Comparison of ENCODE assay signal across 8 cellular contexts in the genomic region with DNA sequence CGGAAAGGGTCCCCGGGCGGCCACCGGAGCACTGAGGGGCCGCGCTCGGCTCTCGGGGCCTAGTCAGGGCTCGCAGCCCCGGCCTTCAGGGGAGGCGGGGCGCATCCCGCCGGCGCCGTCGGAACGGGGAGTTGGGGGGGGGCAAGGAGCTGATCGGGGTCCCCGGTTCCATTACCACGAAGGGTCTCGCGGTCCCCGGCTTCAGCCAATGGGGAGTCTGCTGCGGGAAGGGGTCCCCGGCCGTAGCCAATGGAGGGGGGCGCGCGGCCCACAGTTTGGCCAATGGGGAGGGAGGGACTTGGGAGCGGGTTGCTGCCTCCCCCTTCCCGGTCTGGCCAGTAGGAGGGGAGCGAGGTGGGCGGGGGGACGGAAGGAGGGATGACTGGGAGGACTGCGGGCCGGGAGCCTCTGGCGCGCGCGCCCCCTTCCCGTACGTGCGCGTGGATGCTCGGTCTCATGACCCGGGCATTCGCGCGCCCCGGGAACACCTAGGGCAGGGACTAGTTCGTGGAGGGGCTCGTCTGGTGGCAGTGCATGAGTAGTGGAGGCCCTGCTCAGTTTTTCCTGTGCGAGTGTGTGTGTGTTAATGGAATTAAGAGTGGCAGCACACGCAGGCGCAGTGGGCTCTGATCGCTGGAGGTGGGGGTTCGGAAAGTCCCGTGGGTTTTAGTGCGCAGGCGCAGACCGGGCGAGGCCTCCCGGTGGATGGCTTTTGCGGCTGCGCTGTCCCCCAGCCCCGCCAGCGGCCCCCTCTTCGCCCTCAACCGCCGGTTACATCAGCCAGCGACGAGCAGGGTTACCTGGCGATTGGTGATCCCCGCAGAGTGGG. TPM values are rescaled to one million over a fixed set of nuclear protein-coding genes. Genes with fewer than 3 reads are reported as not detected.
DNase-seq lines count a peak whose midpoint lies in the region; ATAC-seq and TF ChIP-seq lines count a peak whose summit lies in the region.

No MANE protein-coding gene starts in this region.

- peaks cover 54% of the 10 kb centered on the region for H3K36me3 ChIP-seq in DND-41 (ENCODE audit: insufficient read depth, low read length)
- peaks cover 56% of the 10 kb centered on the region for H3K36me3 ChIP-seq in KOPT-K1 (ENCODE audit: insufficient read depth, low read length)
- peaks cover 38% of the 10 kb centered on the region for H3K36me3 ChIP-seq in Panc1 (ENCODE audit: control insufficient read depth, insufficient read depth, low read length)
- peaks cover 24 to 46% (median 40%) of the 10 kb centered on the region in 4 donors for H3K36me3 ChIP-seq in esophagus muscularis mucosa

- H3K79me2 ChIP-seq in DND-41 (ENCODE audit: insufficient read depth, low read length): peaks cover 67% of the 10 kb centered on the region

- POLR2A ChIA-PET in Panc1 (lab: Charles Lee): no interaction called here

- H3K27me3 ChIP-seq in DND-41 (ENCODE audit: insufficient read depth, low read length, poor library complexity) (no peaks in the 10 kb centered on the region), Panc1 (ENCODE audit: control insufficient read depth, insufficient read depth, low read length) (no peaks in the 10 kb centered on the region), esophagus muscularis mucosa (no peaks in the 10 kb centered on the region)

- H4K20me1 ChIP-seq in DND-41 (ENCODE audit: insufficient read depth, low read length): peaks cover 48% of the 10 kb centered on the region

- peak overlapping the region; percentile 73 for H2AFZ ChIP-seq in DND-41 (ENCODE audit: low read depth, low read length)

- no peaks in the 10 kb centered on the region for H3K27me3 Mint-ChIP-seq in activated T-cell treated with anti-CD3 and anti-CD28 coated beads, Interleukin-2, amount 50 U/mL, for 72 hours (ENCODE audit: low read depth)

- TF ChIP-seq POLR2A in esophagus muscularis mucosa (IDR thresholded peaks at IDR 0.05; ENCODE audit: low read depth): peak; percentile 42

- peak overlapping the region; percentile 91 to 94 for H3K4me3 Mint-ChIP-seq in activated T-cell treated with anti-CD3 and anti-CD28 coated beads, Interleukin-2, amount 50 U/mL, for 72 hours

- H3K4me1 ChIP-seq in DND-41 (ENCODE audit: insufficient read depth, low read length): peaks cover 35% of the 10 kb centered on the region
- H3K4me1 ChIP-seq in Panc1 (ENCODE audit: control insufficient read depth, insufficient read depth, low read length): peaks cover 26% of the 10 kb centered on the region
- H3K4me1 ChIP-seq in esophagus muscularis mucosa: peaks cover 23 to 42% (median 30%) of the 10 kb centered on the region in 4 donors

- CTCF ChIA-PET in Panc1 (lab: Charles Lee): no interaction called here

- TF ChIP-seq EP300 in esophagus muscularis mucosa (IDR thresholded peaks at IDR 0.05): no peak

- peak overlapping the region; percentile 100 for H3K9ac ChIP-seq in DND-41 (ENCODE audit: low read depth, low read length)

- ATAC-seq in DND-41 (ENCODE audit: insufficient read depth, low read depth) (peak; percentile 81), GM21825 (IDR thresholded peaks at IDR 0.05; ENCODE audit: unreplicated experiment) (peak; percentile 55), Panc1 (peak; percentile 86)
- peak; percentile 67 to 72 for ATAC-seq in activated T-cell treated with anti-CD3 and anti-CD28 coated beads, Interleukin-2, amount 50 U/mL, for 72 hours (replicated peaks in 1 of 2)

- H3K9me3 ChIP-seq in DND-41 (ENCODE audit: insufficient read depth, low read length, severe bottlenecking): no peaks in the 10 kb centered on the region
- H3K9me3 ChIP-seq in KOPT-K1 (ENCODE audit: insufficient read depth, low read length, poor library complexity, severe bottlenecking): no peaks in the 10 kb centered on the region
- H3K9me3 ChIP-seq in Panc1 (ENCODE audit: control insufficient read depth, insufficient read depth, low read depth, low read length): no peaks in the 10 kb centered on the region
- H3K9me3 ChIP-seq in esophagus muscularis mucosa: peaks cover 0 to 3% (median 0%) of the 10 kb centered on the region in 4 donors

- H3K36me3 Mint-ChIP-seq in activated T-cell treated with anti-CD3 and anti-CD28 coated beads, Interleukin-2, amount 50 U/mL, for 72 hours (ENCODE audit: insufficient read depth in 2 of 2): peaks cover 25 to 49% of the 10 kb centered on the region in 2 donors

- peaks cover 59% of the 10 kb centered on the region for H3K4me1 Mint-ChIP-seq in activated T-cell treated with anti-CD3 and anti-CD28 coated beads, Interleukin-2, amount 50 U/mL, for 72 hours (ENCODE audit: low read depth)

- in situ Hi-C loops in Panc1 (cut with HindIII; ENCODE audit: low pct_unique_long_range_greater_than_20kb, low sequenced_read_pairs): no loop called here

- H3K4me2 ChIP-seq in DND-41 (ENCODE audit: insufficient read depth, low read length): peak overlapping the region; percentile 84

- BruUV-seq in Panc1 (replicated peaks; lab: Mats Ljungman, UMichigan): no TSS peak

- peak; percentile 23 for TF ChIP-seq CTCF in DND-41 (IDR thresholded peaks at IDR 0.05; ENCODE audit: borderline replicate concordance, extremely low read depth, low read length, poor library complexity, severe bottlenecking)
- TF ChIP-seq CTCF in Panc1 (IDR thresholded peaks at IDR 0.05): no peak
- peak; percentile 24 to 38 (median 28) for TF ChIP-seq CTCF in esophagus muscularis mucosa (IDR thresholded peaks at IDR 0.05)

- WGBS in esophagus muscularis mucosa: 0% methylated on average over 52 of the region's 75 CpGs

- H3K27ac Mint-ChIP-seq in activated T-cell treated with anti-CD3 and anti-CD28 coated beads, Interleukin-2, amount 50 U/mL, for 72 hours: peak overlapping the region; percentile 98

- DNase-seq in DND-41: peak; percentile 99
- DNase-seq in Panc1 (ENCODE audit: low read depth, low spot score): peak; percentile 76
- peak; percentile 97 to 98 for DNase-seq in activated T-cell treated with anti-CD3 and anti-CD28 coated beads, Interleukin-2, amount 50 U/mL, for 72 hours
- peak; percentile 99 for DNase-seq in esophagus muscularis mucosa (ENCODE audit: extremely low spot score)
- DNase-seq in myocyte (ENCODE audit: low read depth): peak; percentile 98
- DNase-seq in stimulated activated CD8-positive, alpha-beta memory T cell treated with anti-CD3 and anti-CD28 coated beads, Interleukin-7, amount 100 ng/mL, for 24 hours (ENCODE audit: low read depth): peak; percentile 91

- H3K9me3 Mint-ChIP-seq in activated T-cell treated with anti-CD3 and anti-CD28 coated beads, Interleukin-2, amount 50 U/mL, for 72 hours: no peaks in the 10 kb centered on the region

- intact Hi-C loops in Panc1 (cut with micrococcal nuclease; ENCODE audit: unreplicated experiment): no loop called here
- intact Hi-C loops in esophagus muscularis mucosa (cut with DNase I): loop anchor here (5.0 kb wide), 2 partner anchors 38 to 123 kb away; a partner anchor contains a TSS

- H3K4me3 ChIP-seq in DND-41 (ENCODE audit: low read depth in 1 of 2, low read length in 2 of 2): peak overlapping the region; percentile 81 to 84
- H3K4me3 ChIP-seq in Panc1 (ENCODE audit: low read depth in 2 of 2, low read length in 2 of 2): peak overlapping the region; percentile 73 to 77
- H3K4me3 ChIP-seq in esophagus muscularis mucosa: peak overlapping the region; percentile 94 to 100 (median 99)

- H3K27ac ChIP-seq in DND-41 (ENCODE audit: low read length) (peak overlapping the region; percentile 98), KOPT-K1 (ENCODE audit: low read depth, low read length, poor library complexity, severe bottlenecking) (peak overlapping the region; percentile 100), Panc1 (ENCODE audit: low read length) (peak overlapping the region; percentile 93), esophagus muscularis mucosa (replicated peaks in 1 of 4) (peak overlapping the region; percentile 99 to 100 (median 100))

RNA-seq across cellular contexts. Expression of a gene that starts 1.1 kb away (rescaled TPM):
- total RNA-seq in Panc1 (2021; ENCODE audit: unreplicated experiment) (270 TPM), esophagus muscularis mucosa (10 to 100 TPM; 43.4 to 73.9 (median 52.6) TPM), myocyte (55.4 and 70.0 TPM in 2 replicates)
- polyA plus RNA-seq in Panc1 (2012; ENCODE audit: insufficient read length): 314 TPM
- 100 to 1,000 TPM; 456 to 594 TPM for total RNA-seq in activated T-cell treated with anti-CD3 and anti-CD28 coated beads, Interleukin-2, amount 50 U/mL, for 72 hours
- 101 TPM for polyA plus RNA-seq in myocyte (2012)

RNA-seq across cellular contexts. Expression of a gene that starts 22.2 kb away (rescaled TPM):
- total RNA-seq in Panc1 (2021; ENCODE audit: unreplicated experiment): 231 TPM
- 389 TPM for polyA plus RNA-seq in Panc1 (2012; ENCODE audit: insufficient read length)
- total RNA-seq in activated T-cell treated with anti-CD3 and anti-CD28 coated beads, Interleukin-2, amount 50 U/mL, for 72 hours: 100 to 1,000 TPM; 172 to 220 TPM
- 100 to 1,000 TPM in 1 of 4 donors, 10 to 100 TPM in 3; 63.1 to 106 (median 82.8) TPM for total RNA-seq in esophagus muscularis mucosa
- total RNA-seq in myocyte: 144 and 154 TPM in 2 replicates
- 157 TPM for polyA plus RNA-seq in myocyte (2012)

RNA-seq across cellular contexts. Expression of a gene that starts 39.7 kb away (rescaled TPM):
- total RNA-seq in Panc1 (2021; ENCODE audit: unreplicated experiment) (66.2 TPM), esophagus muscularis mucosa (10 to 100 TPM; 27.0 to 48.4 (median 34.7) TPM), myocyte (33.8 and 36.3 TPM in 2 replicates)
- 84.0 TPM for polyA plus RNA-seq in Panc1 (2012; ENCODE audit: insufficient read length)
- 10 to 100 TPM; 46.7 to 48.1 TPM for total RNA-seq in activated T-cell treated with anti-CD3 and anti-CD28 coated beads, Interleukin-2, amount 50 U/mL, for 72 hours
- polyA plus RNA-seq in myocyte (2012): 39.5 TPM

RNA-seq across cellular contexts. Expression of a gene that starts 54.4 kb away (rescaled TPM):
- total RNA-seq in Panc1 (2021; ENCODE audit: unreplicated experiment): 2.9 TPM
- polyA plus RNA-seq in Panc1 (2012; ENCODE audit: insufficient read length): 2.7 TPM
- 1 to 10 TPM; 6.1 to 8.4 TPM for total RNA-seq in activated T-cell treated with anti-CD3 and anti-CD28 coated beads, Interleukin-2, amount 50 U/mL, for 72 hours
- under 1 TPM in 1 of 4 donors, not detected in 3; 0.86 TPM for total RNA-seq in esophagus muscularis mucosa
- 103 and 120 TPM in 2 replicates for total RNA-seq in myocyte
- polyA plus RNA-seq in myocyte (2012): 3.6 TPM

Comparison
In these comparisons a context has a peak if more than half of its experiments do, and no peak if none do; other contexts are left out.
1. Peak in every context shown above with its lines: DNase-seq, ATAC-seq, H3K4me3 ChIP-seq and H3K27ac ChIP-seq.